8 cellular contexts compared by ENCODE assay signal in genomic region chr6:156719395-156719719, GRCh38. TPM values are rescaled to one million over a fixed set of nuclear protein-coding genes. Genes with fewer than 3 reads are reported as not detected.
DNase-seq lines count a peak whose midpoint lies in the region; ATAC-seq and TF ChIP-seq lines count a peak whose summit lies in the region.

No MANE protein-coding gene starts in this region.

- no peak for ATAC-seq in CD4-positive, alpha-beta T cell (ENCODE audit: poor library complexity)
- no peak for ATAC-seq in GM19452 (IDR thresholded peaks at IDR 0.05; ENCODE audit: unreplicated experiment)

- no peak overlapping the region for H3K27ac ChIP-seq in CD4-positive, alpha-beta T cell (ENCODE audit: low read depth, low read length)
- H3K27ac ChIP-seq in Peyer's patch (peak overlapping the region; percentile 81 to 91 (median 86)), endodermal cell (ENCODE audit: low read depth, low read length) (no peak overlapping the region), ovary (peak overlapping the region; percentile 70 to 96)

- H3K9ac ChIP-seq in endodermal cell (ENCODE audit: extremely low read depth, low read length, poor library complexity, severe bottlenecking), result no peak overlapping the region

- no peaks in the 10 kb centered on the region for H3K27me3 ChIP-seq in CD4-positive, alpha-beta T cell (ENCODE audit: control insufficient read depth, insufficient read depth, low read length)
- H3K27me3 ChIP-seq in Peyer's patch (no peaks in the 10 kb centered on the region), endodermal cell (ENCODE audit: control insufficient read depth, insufficient read depth, low read length, poor library complexity, severe bottlenecking) (no peaks in the 10 kb centered on the region), ovary (no peaks in the 10 kb centered on the region)

- peaks cover 6 to 38% (median 16%) of the 10 kb centered on the region in 4 donors for H3K4me1 ChIP-seq in Peyer's patch
- no peaks in the 10 kb centered on the region for H3K4me1 ChIP-seq in endodermal cell (ENCODE audit: control insufficient read depth, insufficient read depth, low read length)
- peaks cover 14% of the 10 kb centered on the region for H3K4me1 ChIP-seq in ovary (ENCODE audit: insufficient read depth)

- H3K4me1 Mint-ChIP-seq in CD4-positive, alpha-beta T cell (ENCODE audit: low read depth), result peaks cover 26% of the 10 kb centered on the region
- peaks cover 35% of the 10 kb centered on the region for H3K4me1 Mint-ChIP-seq in endodermal cell

- no peaks in the 10 kb centered on the region for H3K9me3 ChIP-seq in CD4-positive, alpha-beta T cell (ENCODE audit: control insufficient read depth, low read length)
- H3K9me3 ChIP-seq in Peyer's patch, result no peaks in the 10 kb centered on the region
- peaks cover 7% of the 10 kb centered on the region for H3K9me3 ChIP-seq in endodermal cell (ENCODE audit: control insufficient read depth, low read length)
- no peaks in the 10 kb centered on the region for H3K9me3 ChIP-seq in ovary

- no peaks in the 10 kb centered on the region for H3K9me3 Mint-ChIP-seq in CD4-positive, alpha-beta T cell
- H3K9me3 Mint-ChIP-seq in endodermal cell, result peaks cover 15% of the 10 kb centered on the region

- peak overlapping the region; percentile 91 for H3K4me3 Mint-ChIP-seq in CD4-positive, alpha-beta T cell
- peak overlapping the region; percentile 41 for H3K4me3 Mint-ChIP-seq in endodermal cell

- intact Hi-C loops in CD4-positive, alpha-beta T cell (cut with DNase I, micrococcal nuclease), result no loop called here
- intact Hi-C loops in ovary (cut with DNase I) (no loop called here), posterior cingulate gyrus (cut with DNase I) (no loop called here)

- CTCF ChIA-PET in CD4-positive, alpha-beta T cell (lab: Charles Lee), result interaction anchor here (1.2 kb wide), 1 partner anchor 9 kb away, joined by 4 read pairs; no protein-coding TSS in a partner anchor

- H3K4me3 ChIP-seq in Peyer's patch, result peak overlapping the region; percentile 27 to 50 (median 42)
- no peak overlapping the region for H3K4me3 ChIP-seq in endodermal cell (ENCODE audit: low read length)
- peak overlapping the region; percentile 38 for H3K4me3 ChIP-seq in ovary

- DNase-seq in CD4-positive, alpha-beta T cell, result peak in 2 of 10 experiments; percentile 1 to 12
- DNase-seq in Peyer's patch, result peak in 2 of 3 donors; percentile 56 to 63
- no peak for DNase-seq in endodermal cell
- peak in 3 of 5 donors; percentile 24 to 51 (median 42) for DNase-seq in ovary
- DNase-seq in NCI-H2171 (lab: John Stamatoyannopoulos, UW), result no peak
- DNase-seq in DMS79 (lab: John Stamatoyannopoulos, UW), result no peak
- DNase-seq in posterior cingulate gyrus, result no peak

- no peak for TF ChIP-seq EP300 in ovary (IDR thresholded peaks at IDR 0.05)

- peak overlapping the region; percentile 97 for H3K27ac Mint-ChIP-seq in CD4-positive, alpha-beta T cell
- peak overlapping the region; percentile 92 for H3K27ac Mint-ChIP-seq in endodermal cell

- no peak for TF ChIP-seq CTCF in CD4-positive, alpha-beta T cell (IDR thresholded peaks at IDR 0.05)
- TF ChIP-seq CTCF in Peyer's patch (IDR thresholded peaks at IDR 0.05) (peak in 2 of 6 experiments; percentile 17 to 20), endodermal cell (conservative IDR thresholded peaks at IDR 0.05) (no peak), ovary (IDR thresholded peaks at IDR 0.05) (no peak)

- TF ChIP-seq POLR2A in Peyer's patch (IDR thresholded peaks at IDR 0.05) (no peak), ovary (IDR thresholded peaks at IDR 0.05) (no peak)

- H3K36me3 ChIP-seq in Peyer's patch (no peaks in the 10 kb centered on the region), endodermal cell (ENCODE audit: control insufficient read depth, insufficient read depth, low read length) (no peaks in the 10 kb centered on the region), ovary (no peaks in the 10 kb centered on the region)

- no peaks in the 10 kb centered on the region for H3K36me3 Mint-ChIP-seq in CD4-positive, alpha-beta T cell (ENCODE audit: low read depth)
- H3K36me3 Mint-ChIP-seq in endodermal cell (ENCODE audit: low read depth), result peaks cover 4% of the 10 kb centered on the region

- POLR2A ChIA-PET in CD4-positive, alpha-beta T cell (lab: Charles Lee), result interaction anchor here (1.0 to 3.4 kb wide), 3 partner anchors 32 to 104 kb away, joined by 3 to 54 read pairs (median 5); partner anchors contain the start of gene ARID1B

- no peaks in the 10 kb centered on the region for H3K27me3 Mint-ChIP-seq in CD4-positive, alpha-beta T cell
- H3K27me3 Mint-ChIP-seq in endodermal cell (ENCODE audit: insufficient read depth), result no peaks in the 10 kb centered on the region

- 84 to 97% methylated on average over 9 to 13 of the region's 13 CpGs for WGBS in endodermal cell (ENCODE audit: insufficient coverage in 1 of 2, insufficient read length in 1 of 2), 2 experiments
- 74 to 82% (median 80%) methylated on average over 13 of the region's 13 CpGs for WGBS in ovary, 3 donors

RNA-seq across cellular contexts. Expression of gene ARID1B, which starts 57.8 kb away (rescaled TPM):
- total RNA-seq in CD4-positive, alpha-beta T cell, result 100 to 1,000 TPM; 120 to 125 TPM
- total RNA-seq in Peyer's patch (100 to 1,000 TPM; 117 to 174 (median 149) TPM), endodermal cell (100 to 1,000 TPM in 1 of 2 donors, 10 to 100 TPM in 1; 74.0 to 110 TPM), ovary (100 to 1,000 TPM in 6 of 7 donors, 10 to 100 TPM in 1; 96.3 to 144 (median 106) TPM)
- 44.9 TPM for polyA plus RNA-seq in endodermal cell (2013, experiment 1 of 2)
- polyA plus RNA-seq in endodermal cell (2013, experiment 2 of 2), result 47.0 TPM
- polyA plus RNA-seq in ovary, result 10 to 100 TPM; 33.2 to 58.5 TPM

Comparison
In these comparisons a context has a peak if more than half of its experiments do, and no peak if none do; other contexts are left out.
1. DNase-seq: peak in Peyer's patch (2 of 3) and ovary (3 of 5); none in endodermal cell (single experiment), NCI-H2171 (single experiment), DMS79 (single experiment) and posterior cingulate gyrus (0 of 10).
2. H3K27ac ChIP-seq: peak in Peyer's patch (4 of 4) and ovary (2 of 2); none in CD4-positive, alpha-beta T cell (single experiment) and endodermal cell (single experiment).